Comparison of ENCODE assay signal across 30 cellular contexts in the genomic region with DNA sequence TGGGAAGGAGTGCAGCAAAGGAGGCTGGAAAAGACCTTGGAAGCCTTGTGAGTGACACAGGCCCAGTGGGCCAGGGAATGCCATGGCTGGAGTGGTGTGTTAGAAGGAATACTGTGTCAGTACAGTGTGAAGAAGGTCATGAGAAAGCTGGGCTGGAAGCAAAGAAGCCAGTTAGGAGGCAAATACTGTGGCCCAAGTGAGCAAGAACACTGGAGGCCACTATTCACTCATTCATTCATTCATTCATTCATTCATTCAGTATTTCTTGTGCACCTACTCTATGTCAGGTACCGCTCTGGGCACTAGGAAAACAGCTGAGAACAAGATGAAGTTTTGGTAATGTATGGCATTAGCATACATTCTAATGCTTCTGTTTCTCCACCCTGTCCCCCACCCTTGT. TPM values are rescaled to one million over a fixed set of nuclear protein-coding genes. Genes with fewer than 3 reads are reported as not detected.
"Had no signal": no experiment of that assay in that cellular context is flagged by ENCODE, and none has a peak within 500 bp of the region (broad histone marks: within the 10 kb centered on the region; RNA-seq: fewer than 3 reads in every experiment).

No MANE protein-coding gene starts in this region.

- H3K9me3 ChIP-seq: ascending aorta had no signal

- H3K4me3 ChIP-seq: ascending aorta, coronary artery had no signal

- H3K4me1 ChIP-seq: ascending aorta had no signal

- H3K27ac ChIP-seq: ascending aorta, coronary artery, WERI-Rb-1 had no signal

- DNase-seq: activated CD4-positive, alpha-beta memory T cell treated with anti-CD3 and anti-CD28 coated beads, Interleukin-2, amount 10 ng/mL, durations not matched to agents 7 days and 5 days; activated CD4-positive, alpha-beta T cell treated with anti-CD3 and anti-CD28 coated beads for 1 hour; activated CD4-positive, alpha-beta T cell treated with anti-CD3 and anti-CD28 coated beads for 36 hours; activated CD4-positive, alpha-beta T cell treated with anti-CD3 and anti-CD28 coated beads for 48 hours; activated CD4-positive, alpha-beta T cell treated with anti-CD3 and anti-CD28 coated beads, Interleukin-2, amount 10 ng/mL, durations not matched to agents 7 days and 5 days; activated CD4-positive, alpha-beta T cell treated with anti-CD3 and anti-CD28 coated beads, Interleukin-2, amount 50 U/mL, for 48 hours; activated CD4-positive, CD25-positive, alpha-beta regulatory T cell; activated CD8-positive, alpha-beta memory T cell treated with anti-CD3 and anti-CD28 coated beads for 24 hours; activated CD8-positive, alpha-beta memory T cell treated with anti-CD3 and anti-CD28 coated beads, Interleukin-2, amount 10 ng/mL, durations not matched to agents 7 days and 5 days; activated CD8-positive, alpha-beta T cell treated with anti-CD3 and anti-CD28 coated beads, Interleukin-2, amount 10 ng/mL, durations not matched to agents 7 days and 5 days; activated effector memory CD4-positive, alpha-beta T cell treated with Interleukin-2 at 50 U/mL for 16 hours; activated gamma-delta T cell; activated naive CD4-positive, alpha-beta T cell treated with anti-CD3 and anti-CD28 coated beads, Interleukin-2, amount 10 ng/mL, durations not matched to agents 7 days and 5 days; activated naive CD4-positive, alpha-beta T cell treated with Interleukin-2 at 50 U/mL for 16 hours; activated naive CD8-positive, alpha-beta T cell treated with anti-CD3 and anti-CD28 coated beads, Interleukin-2, amount 10 ng/mL, durations not matched to agents 7 days and 5 days; activated naive CD8-positive, alpha-beta T cell treated with anti-CD3 and anti-CD28 coated beads, Interleukin-2, amount 50 U/mL, for 24 hours; activated T-cell treated with anti-CD3 and anti-CD28 coated beads, Interleukin-2, amount 50 U/mL, for 24 hours; activated T-cell treated with anti-CD3 and anti-CD28 coated beads, Interleukin-2, amount 50 U/mL, for 48 hours; amygdala; anterior cingulate cortex; central memory CD4-positive, alpha-beta T cell; T-helper 2 cell; T-helper 9 cell; WERI-Rb-1 had no signal

- H3K27me3 ChIP-seq: ascending aorta had no signal

- ATAC-seq: activated CD4-positive, alpha-beta T cell treated with anti-CD3 and anti-CD28 coated beads for 36 hours; activated CD4-positive, CD25-positive, alpha-beta regulatory T cell treated with anti-CD3 and anti-CD28 coated beads, Interleukin-2, amount 50 U/mL, for 24 hours; activated CD8-positive, alpha-beta memory T cell treated with anti-CD3 and anti-CD28 coated beads, Interleukin-2, amount 10 ng/mL, durations not matched to agents 7 days and 5 days; activated CD8-positive, alpha-beta T cell treated with anti-CD3 and anti-CD28 coated beads, Interleukin-2, amount 10 ng/mL, durations not matched to agents 7 days and 5 days; activated naive CD8-positive, alpha-beta T cell treated with anti-CD3 and anti-CD28 coated beads, Interleukin-2, amount 50 U/mL, for 24 hours; WTC11 had no signal

- FAIRE-seq: colon had no signal

- H3K36me3 ChIP-seq: ascending aorta, WERI-Rb-1 had no signal

RNA-seq across cellular contexts. Expression of gene CRTAC1, which starts 9.6 kb away (rescaled TPM):
- total RNA-seq: activated CD4-positive, alpha-beta memory T cell treated with anti-CD3 and anti-CD28 coated beads, Interleukin-2, amount 10 ng/mL, durations not matched to agents 7 days and 5 days; activated CD4-positive, alpha-beta T cell treated with anti-CD3 and anti-CD28 coated beads for 36 hours; activated CD4-positive, alpha-beta T cell treated with anti-CD3 and anti-CD28 coated beads, Interleukin-2, amount 10 ng/mL, durations not matched to agents 7 days and 5 days; activated CD8-positive, alpha-beta memory T cell treated with anti-CD3 and anti-CD28 coated beads, Interleukin-2, amount 10 ng/mL, durations not matched to agents 7 days and 5 days; activated CD8-positive, alpha-beta T cell treated with anti-CD3 and anti-CD28 coated beads, Interleukin-2, amount 10 ng/mL, durations not matched to agents 7 days and 5 days; activated naive CD8-positive, alpha-beta T cell treated with anti-CD3 and anti-CD28 coated beads, Interleukin-2, amount 10 ng/mL, durations not matched to agents 7 days and 5 days; activated T-helper 2 cell treated with anti-CD3 and anti-CD28 coated beads, Interferon-gamma antibody, Interleukin-2, Interleukin-4, amounts not matched to agents 10 μg/mL and 5 μg/mL and 100 μg/mL, durations not matched to agents 14 hours and 24 hours and 36 hours had no signal
